Comparison of ENCODE assay signal across 1 cellular context in genomic region chr17:72121164-72122001, GRCh38.
TF ChIP-seq lines count a peak whose summit lies in the region.

No MANE protein-coding gene starts in this region.

TF ChIP-seq in SK-N-SH, 30 proteins besides CTCF, POLR2A, EP300 and RAD21 (continued from another document):
- TF ChIP-seq PBX3 (IDR thresholded peaks at IDR 0.05) (0 out of 2 replicates have a peak, but pooled peaks have one; percentile 3), YY1 (IDR thresholded peaks at IDR 0.05; ENCODE audit: low read depth) (peak; percentile 27; the same call in 1 of the 2 replicates), USF1 (IDR thresholded peaks at IDR 0.05; ENCODE audit: borderline replicate concordance, low read depth) (no peak), JUND (IDR thresholded peaks at IDR 0.05) (no peak), RXRA (IDR thresholded peaks at IDR 0.05; ENCODE audit: borderline replicate concordance, low read depth) (no peak), FOXM1 (IDR thresholded peaks at IDR 0.05; ENCODE audit: low read depth) (no peak), FOXJ3 (CRISPR knock-in tag; IDR thresholded peaks at IDR 0.05) (no peak)
